1 cellular context compared by ENCODE assay signal in genomic region chr1:228836427-228836826, GRCh38.
TF ChIP-seq lines count a peak whose summit lies in the region.

No MANE protein-coding gene starts in this region.

TF ChIP-seq in HepG2, 621 proteins besides CTCF, POLR2A, EP300 and RAD21 (continued from another document and continues in another):
- TF ChIP-seq REST (IDR thresholded peaks at IDR 0.05; ENCODE audit: borderline replicate concordance in 1 of 2, low read depth in 1 of 2, low read length in 2 of 2) = no peak
- TF ChIP-seq STAT6 (CRISPR knock-in tag; IDR thresholded peaks at IDR 0.05; ENCODE audit: borderline replicate concordance) = 0 out of 2 replicates have a peak, but pooled peaks have one; percentile 22
- 0 out of 2 replicates have a peak, but pooled peaks have one; percentile 32 for TF ChIP-seq ZNF747 (CRISPR knock-in tag; IDR thresholded peaks at IDR 0.05; ENCODE audit: borderline replicate concordance)
- TF ChIP-seq KMT2B (CRISPR knock-in tag; IDR thresholded peaks at IDR 0.05) = peak; percentile 69; the same call in 1 of the 2 replicates
- TF ChIP-seq ARID5B (CRISPR knock-in tag; IDR thresholded peaks at IDR 0.05) = peak; percentile 73
- TF ChIP-seq TAF1 (CRISPR knock-in tag; IDR thresholded peaks at IDR 0.05) = 0 out of 2 replicates have a peak, but pooled peaks have one; percentile 25
- TF ChIP-seq MEF2D (CRISPR knock-in tag; IDR thresholded peaks at IDR 0.05) = peak; percentile 66; the same call in 1 of the 2 replicates
- no peak for TF ChIP-seq ZNF280B (CRISPR knock-in tag; IDR thresholded peaks at IDR 0.05; ENCODE audit: borderline replicate concordance)
- no peak for TF ChIP-seq ZNF703 (CRISPR knock-in tag; IDR thresholded peaks at IDR 0.05; ENCODE audit: borderline replicate concordance)
- TF ChIP-seq THAP11 (CRISPR knock-in tag; IDR thresholded peaks at IDR 0.05) = peak; percentile 60
- no peak for TF ChIP-seq NCOA1 (CRISPR knock-in tag; IDR thresholded peaks at IDR 0.05)
- no peak for TF ChIP-seq FLYWCH1 (CRISPR knock-in tag; IDR thresholded peaks at IDR 0.05)
- no peak; the same call in 1 of the 2 replicates for TF ChIP-seq SMAD3 (CRISPR knock-in tag; IDR thresholded peaks at IDR 0.05)
- TF ChIP-seq ZNF101 (CRISPR knock-in tag; IDR thresholded peaks at IDR 0.05; ENCODE audit: borderline replicate concordance, low read depth) = no peak
- no peak for TF ChIP-seq GRHL1 (CRISPR knock-in tag; conservative IDR thresholded peaks at IDR 0.05)
- TF ChIP-seq HMGXB3 (CRISPR knock-in tag; IDR thresholded peaks at IDR 0.05; ENCODE audit: borderline replicate concordance) = 0 out of 2 replicates have a peak, but pooled peaks have one; percentile 25
- TF ChIP-seq ZSCAN22 (CRISPR knock-in tag; IDR thresholded peaks at IDR 0.05) = no peak
- 0 out of 2 replicates have a peak, but pooled peaks have one; percentile 23 for TF ChIP-seq MIXL1 (CRISPR knock-in tag; IDR thresholded peaks at IDR 0.05)
- no peak for TF ChIP-seq TFDP2 (CRISPR knock-in tag; IDR thresholded peaks at IDR 0.05)
- no peak for TF ChIP-seq ZNF775 (CRISPR knock-in tag; IDR thresholded peaks at IDR 0.05; ENCODE audit: borderline replicate concordance)
- peak; percentile 40 for TF ChIP-seq ZNF781 (CRISPR knock-in tag; IDR thresholded peaks at IDR 0.05; ENCODE audit: borderline replicate concordance, not compliant biosample characterization)
- peak; percentile 57; the same call in 1 of the 2 replicates for TF ChIP-seq ZBTB20 (CRISPR knock-in tag; IDR thresholded peaks at IDR 0.05; ENCODE audit: borderline replicate concordance, low read depth)
- TF ChIP-seq ZBTB42 (CRISPR knock-in tag; IDR thresholded peaks at IDR 0.05) = no peak
- TF ChIP-seq NFATC3 (CRISPR knock-in tag; IDR thresholded peaks at IDR 0.05) = no peak
- no peak for TF ChIP-seq SRSF1 (optimal IDR thresholded peaks at IDR 0.05; ENCODE audit: low read depth, low read length)
- no peak for TF ChIP-seq REL (CRISPR knock-in tag; conservative IDR thresholded peaks at IDR 0.05)
- TF ChIP-seq MEIS2 (CRISPR knock-in tag; IDR thresholded peaks at IDR 0.05) = no peak
- peak; percentile 69; the same call in 1 of the 2 replicates for TF ChIP-seq ZBTB7B (CRISPR knock-in tag; IDR thresholded peaks at IDR 0.05)
- TF ChIP-seq HNF1B (CRISPR knock-in tag; IDR thresholded peaks at IDR 0.05) = peak; percentile 79
- TF ChIP-seq ZNF614 (CRISPR knock-in tag; IDR thresholded peaks at IDR 0.05; ENCODE audit: borderline replicate concordance) = peak; percentile 62; the same call in 1 of the 2 replicates
- TF ChIP-seq CREM (IDR thresholded peaks at IDR 0.05) = peak; percentile 69; the same call in 1 of the 2 replicates
- no peak for TF ChIP-seq CREM (CRISPR knock-in tag; IDR thresholded peaks at IDR 0.05)
- no peak for TF ChIP-seq TERF1 (CRISPR knock-in tag; IDR thresholded peaks at IDR 0.05)
- TF ChIP-seq ZMYM3 (CRISPR knock-in tag; IDR thresholded peaks at IDR 0.05) = peak; percentile 80; the same call in 1 of the 2 replicates
- no peak for TF ChIP-seq KDM5A (IDR thresholded peaks at IDR 0.05; ENCODE audit: borderline replicate concordance, low read length)
